Comparison of ENCODE assay signal across 19 cellular contexts in genomic region chr1:170765279-170765678, GRCh38.
DNase-seq lines count a peak whose midpoint lies in the region; ATAC-seq and TF ChIP-seq lines count a peak whose summit lies in the region.
"Had no signal": no experiment of that assay in that cellular context is flagged by ENCODE, and none has a peak within 500 bp of the region (broad histone marks: within the 10 kb centered on the region; RNA-seq: fewer than 3 reads in every experiment).

No MANE protein-coding gene starts in this region.

- H3K9me2 ChIP-seq in SK-N-SH: no peaks in the 10 kb centered on the region

- H3K36me3 ChIP-seq in SK-N-SH (replicated peaks in 1 of 2; ENCODE audit: control insufficient read depth in 1 of 2, insufficient read depth in 2 of 2, low read length in 1 of 2) (no peaks in the 10 kb centered on the region), osteoblast (ENCODE audit: insufficient read depth, low read length) (no peaks in the 10 kb centered on the region)

- H3K4me1 ChIP-seq in SK-N-SH (ENCODE audit: control insufficient read depth in 1 of 2, insufficient read depth in 2 of 2, low read depth in 1 of 2, low read length in 1 of 2) (peaks cover 0 to 5% of the 10 kb centered on the region in 2 experiments; a peak in 1 of 4 replicates), osteoblast (ENCODE audit: insufficient read depth, low read length) (no peaks in the 10 kb centered on the region)
- H3K4me1 ChIP-seq: A549 had no signal

- no peak overlapping the region for H3K9ac ChIP-seq in SK-N-SH
- H3K9ac ChIP-seq: KMS-11 had no signal

- peak overlapping the region; percentile 11 to 51; a peak in 3 of 4 replicates for H3K27ac ChIP-seq in SK-N-SH (ENCODE audit: low read depth in 2 of 2, low read length in 1 of 2)
- H3K27ac ChIP-seq in osteoblast (ENCODE audit: low read depth, low read length): no peak overlapping the region
- H3K27ac ChIP-seq: A549, KMS-11, PC-9, SK-N-MC had no signal

- TF ChIP-seq CTCF in SK-N-SH (IDR thresholded peaks at IDR 0.05) (no peak), osteoblast (IDR thresholded peaks at IDR 0.05; ENCODE audit: extremely low read depth, low read depth, low read length) (no peak)

- 58% methylated on average over 1 of the region's 1 CpG for WGBS in SK-N-SH (ENCODE audit: low lambda C conversion rate)

- in situ Hi-C loops in G401 (cut with HindIII; ENCODE audit: low sequenced_read_pairs): no loop called here

- POLR2A ChIA-PET in SK-N-SH (lab: Yijun Ruan, JAX): no interaction called here

- H3K79me2 ChIP-seq in SK-N-SH (ENCODE audit: insufficient read depth) (no peaks in the 10 kb centered on the region), osteoblast (ENCODE audit: insufficient read depth, low read length) (no peaks in the 10 kb centered on the region)

- no peak for TF ChIP-seq RAD21 in SK-N-SH (IDR thresholded peaks at IDR 0.05; ENCODE audit: low read length)

- no peaks in the 10 kb centered on the region for H3F3A ChIP-seq in SK-N-SH (replicated peaks; ENCODE audit: insufficient read depth)

- CTCF ChIA-PET in SK-N-SH (lab: Yijun Ruan, JAX): interaction anchor here (1.4 to 1.6 kb wide), 2 partner anchors 10 to 11 kb away, joined by 4 read pairs; no protein-coding TSS in a partner anchor

- peak; percentile 28 for DNase-seq in D341Med (ENCODE audit: low spot score)
- DNase-seq in G401 (ENCODE audit: low spot score): peak; percentile 1
- no peak for DNase-seq in SK-N-SH
- DNase-seq in osteoblast (ENCODE audit: insufficient read length, low spot score, missing footprints): no peak
- no peak for DNase-seq in GM03348 (ENCODE audit: low spot score)
- no peak for DNase-seq in NCI-H1105 (lab: John Stamatoyannopoulos, UW)
- DNase-seq: CD4-positive, CD25-positive, alpha-beta regulatory T cell; DMS 273 treated with DMSO at 0.1 percent for 48 hours; DMS79 treated with DMSO at 0.1 percent for 48 hours; GDM1; GOT3; NCI-H1694 treated with DMSO at 0.1 percent for 48 hours; NCI-H2081 treated with DMSO at 0.1 percent for 48 hours; PC-9; SHP77 treated with DMSO at 0.1 percent for 48 hours had no signal

- no peak overlapping the region for H3K4me3 ChIP-seq in SK-N-SH (ENCODE audit: low read depth in 2 of 2, low read length in 1 of 2)
- H3K4me3 ChIP-seq in osteoblast (ENCODE audit: insufficient read depth, low read length): no peak overlapping the region
- H3K4me3 ChIP-seq: A549, PC-9, SK-N-MC had no signal

- H2AFZ ChIP-seq in SK-N-SH (ENCODE audit: low read depth) (peak overlapping the region; percentile 54; the same call in 1 of the 2 replicates), osteoblast (ENCODE audit: low read length) (peak overlapping the region; percentile 38)
- H2AFZ ChIP-seq: PC-9 had no signal

- ATAC-seq in HG03439 (IDR thresholded peaks at IDR 0.05; ENCODE audit: unreplicated experiment): no peak

- H4K20me1 ChIP-seq in SK-N-SH (ENCODE audit: insufficient read depth) (no peaks in the 10 kb centered on the region), osteoblast (ENCODE audit: insufficient read depth, low read length) (no peaks in the 10 kb centered on the region)

- no peaks in the 10 kb centered on the region for H3K9me3 ChIP-seq in SK-N-SH
- no peaks in the 10 kb centered on the region for H3K9me3 ChIP-seq in osteoblast (ENCODE audit: low read depth, low read length)
- H3K9me3 ChIP-seq: A549 had no signal

- H3K27me3 ChIP-seq in SK-N-SH (ENCODE audit: insufficient read depth): no peaks in the 10 kb centered on the region
- no peaks in the 10 kb centered on the region for H3K27me3 ChIP-seq in osteoblast (ENCODE audit: insufficient read depth, low read length)

- TF ChIP-seq EP300 in SK-N-SH (IDR thresholded peaks at IDR 0.05; ENCODE audit: borderline replicate concordance in 1 of 2, low read depth in 1 of 2, low read length in 1 of 2): no peak

- H3K4me2 ChIP-seq in SK-N-SH: no peak overlapping the region
- no peak overlapping the region for H3K4me2 ChIP-seq in osteoblast (ENCODE audit: insufficient read depth, low read length)
- H3K4me2 ChIP-seq: A549, KMS-11, PC-9 had no signal

TF ChIP-seq in SK-N-SH, 30 proteins besides CTCF, POLR2A, EP300 and RAD21:
- TF ChIP-seq FOSL2 (IDR thresholded peaks at IDR 0.05; ENCODE audit: borderline replicate concordance, low read depth): no peak
- no peak for TF ChIP-seq SMC3 (IDR thresholded peaks at IDR 0.05; ENCODE audit: low read depth, low read length)
- TF ChIP-seq GABPA (IDR thresholded peaks at IDR 0.05; ENCODE audit: low read depth): no peak
- TF ChIP-seq RXRA (IDR thresholded peaks at IDR 0.05; ENCODE audit: borderline replicate concordance, low read depth): no peak
- no peak for TF ChIP-seq GATA2 (CRISPR knock-in tag; IDR thresholded peaks at IDR 0.05)
- no peak for TF ChIP-seq RCOR1 (IDR thresholded peaks at IDR 0.05; ENCODE audit: low read length)
- TF ChIP-seq SIN3A (IDR thresholded peaks at IDR 0.05; ENCODE audit: borderline replicate concordance, low read depth, low read length): no peak
- TF ChIP-seq PBX3 (IDR thresholded peaks at IDR 0.05): no peak
- no peak for TF ChIP-seq FOXJ3 (CRISPR knock-in tag; IDR thresholded peaks at IDR 0.05)
- no peak for TF ChIP-seq REST (IDR thresholded peaks at IDR 0.05; ENCODE audit: low read depth, low read length)
- TF ChIP-seq, protein P1, sequence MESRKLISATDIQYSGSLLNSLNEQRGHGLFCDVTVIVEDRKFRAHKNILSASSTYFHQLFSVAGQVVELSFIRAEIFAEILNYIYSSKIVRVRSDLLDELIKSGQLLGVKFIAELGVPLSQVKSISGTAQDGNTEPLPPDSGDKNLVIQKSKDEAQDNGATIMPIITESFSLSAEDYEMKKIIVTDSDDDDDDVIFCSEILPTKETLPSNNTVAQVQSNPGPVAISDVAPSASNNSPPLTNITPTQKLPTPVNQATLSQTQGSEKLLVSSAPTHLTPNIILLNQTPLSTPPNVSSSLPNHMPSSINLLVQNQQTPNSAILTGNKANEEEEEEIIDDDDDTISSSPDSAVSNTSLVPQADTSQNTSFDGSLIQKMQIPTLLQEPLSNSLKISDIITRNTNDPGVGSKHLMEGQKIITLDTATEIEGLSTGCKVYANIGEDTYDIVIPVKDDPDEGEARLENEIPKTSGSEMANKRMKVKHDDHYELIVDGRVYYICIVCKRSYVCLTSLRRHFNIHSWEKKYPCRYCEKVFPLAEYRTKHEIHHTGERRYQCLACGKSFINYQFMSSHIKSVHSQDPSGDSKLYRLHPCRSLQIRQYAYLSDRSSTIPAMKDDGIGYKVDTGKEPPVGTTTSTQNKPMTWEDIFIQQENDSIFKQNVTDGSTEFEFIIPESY (IDR thresholded peaks at IDR 0.05; ENCODE audit: borderline replicate concordance, low read depth): no peak
- no peak for TF ChIP-seq POLR2AphosphoS5 (IDR thresholded peaks at IDR 0.05; ENCODE audit: low read depth, low read length)
- TF ChIP-seq MEF2A (IDR thresholded peaks at IDR 0.05; ENCODE audit: borderline replicate concordance, low read depth): no peak
- TF ChIP-seq MAX (IDR thresholded peaks at IDR 0.05; ENCODE audit: low read depth): no peak
- no peak for TF ChIP-seq IRF3 (IDR thresholded peaks at IDR 0.05; ENCODE audit: low read depth, low read length)
TF ChIP-seq in SK-N-SH: peak in this region for 0.

Comparison
In these comparisons a context has a peak if more than half of its experiments do, and no peak if none do; other contexts are left out.
1. DNase-seq: peak in D341Med (single experiment) and G401 (single experiment); none in SK-N-SH (single experiment), osteoblast (single experiment), GM03348 (single experiment) and NCI-H1105 (single experiment).